In genomic region chr3:160458151-160458550, GRCh38 we compare ENCODE assay signal across 24 cellular contexts.
"Had no signal": no experiment of that assay in that cellular context is flagged by ENCODE, and none has a peak within 500 bp of the region (broad histone marks: within the 10 kb centered on the region; RNA-seq: fewer than 3 reads in every experiment).

No MANE protein-coding gene starts in this region.

- ATAC-seq: activated CD4-positive, CD25-positive, alpha-beta regulatory T cell treated with anti-CD3 and anti-CD28 coated beads, Interleukin-2, amount 50 U/mL, for 24 hours; activated CD8-positive, alpha-beta memory T cell treated with anti-CD3 and anti-CD28 coated beads, Interleukin-2, amount 10 ng/mL, durations not matched to agents 7 days and 5 days; activated CD8-positive, alpha-beta T cell treated with anti-CD3 and anti-CD28 coated beads for 36 hours; activated naive CD8-positive, alpha-beta T cell treated with anti-CD3 and anti-CD28 coated beads, Interleukin-2, amount 50 U/mL, for 24 hours; effector memory CD8-positive, alpha-beta T cell; left lobe of liver; lower lobe of right lung; right lobe of liver had no signal

- DNase-seq: activated CD4-positive, alpha-beta T cell treated with anti-CD3 and anti-CD28 coated beads, Interleukin-2, amount 10 ng/mL, durations not matched to agents 24 days and 14 days; activated CD8-positive, alpha-beta memory T cell treated with anti-CD3 and anti-CD28 coated beads, Interleukin-2, amount 10 ng/mL, durations not matched to agents 7 days and 5 days; activated CD8-positive, alpha-beta T cell treated with anti-CD3 and anti-CD28 coated beads for 36 hours; activated gamma-delta T cell; activated naive CD4-positive, alpha-beta T cell treated with anti-CD3 and anti-CD28 coated beads, Interleukin-2, amount 50 U/mL, for 16 hours; activated naive CD8-positive, alpha-beta T cell treated with anti-CD3 and anti-CD28 coated beads, Interleukin-2, amount 50 U/mL, for 24 hours; aorta; brain microvascular endothelial cell; central memory CD4-positive, alpha-beta T cell; effector memory CD8-positive, alpha-beta T cell; kidney; lower lobe of right lung; naive B cell; occipital lobe; posterior cingulate gyrus; right lobe of liver; stimulated activated CD4-positive, alpha-beta T cell treated with anti-CD3 and anti-CD28 coated beads, Interleukin-1b, Interleukin-23, amount 100 ng/mL, for 48 hours; transverse colon; uterus had no signal

- H3K27ac ChIP-seq: brain microvascular endothelial cell, lower lobe of right lung, right lobe of liver, skin epidermis, suprapubic skin, transverse colon, uterus had no signal

- FAIRE-seq: colon, kidney had no signal
